Comparison of ENCODE assay signal across 8 cellular contexts in genomic region chr16:67884684-67885083, GRCh38. TPM values are rescaled to one million over a fixed set of nuclear protein-coding genes. Genes with fewer than 3 reads are reported as not detected.
DNase-seq lines count a peak whose midpoint lies in the region; ATAC-seq and TF ChIP-seq lines count a peak whose summit lies in the region.

Gene NRN1L, plus strand, starts transcription at chr16:67884885. Its CDS starts 19 bp downstream, at chr16:67884904.

- ATAC-seq in PC-3 (peak; percentile 83), mucosa of descending colon (peak; percentile 64), HG02938 (IDR thresholded peaks at IDR 0.05; ENCODE audit: unreplicated experiment) (no peak)

- H3K36me3 ChIP-seq in PC-3 (ENCODE audit: low read depth, low read length), result peaks cover 4% of the 10 kb centered on the region; the same call in 1 of the 2 replicates
- peaks cover 4% of the 10 kb centered on the region for H3K36me3 ChIP-seq in mucosa of descending colon (ENCODE audit: low read depth)

- in situ Hi-C loops in KBM-7 (cut with MboI; ENCODE audit: low pct_unique_long_range_greater_than_20kb, low sequenced_read_pairs), result no loop called here

- intact Hi-C loops in PC-3 (cut with micrococcal nuclease), result no loop called here
- intact Hi-C loops in mucosa of descending colon (cut with DNase I, micrococcal nuclease), result loop anchor here in 1 of 2 donors (10.0 kb wide), 1 partner anchor 50 kb away; the partner anchor contains the start of genes CTRL and PSMB10

- no peaks in the 10 kb centered on the region for H3F3A ChIP-seq in PC-3 (ENCODE audit: low read length, unreplicated experiment)

- no peaks in the 10 kb centered on the region for H4K20me1 ChIP-seq in PC-3 (ENCODE audit: low read length)

- no peak within 1 kb of the TSS for H2AFZ ChIP-seq in PC-3 (ENCODE audit: low read length)

- H3K9me3 ChIP-seq in PC-3 (ENCODE audit: low read length) (no peaks in the 10 kb centered on the region), mucosa of descending colon (no peaks in the 10 kb centered on the region)

- no TSS peak for BruUV-seq in PC-3 (replicated peaks; lab: Mats Ljungman, UMichigan)

- H3K79me2 ChIP-seq in PC-3 (ENCODE audit: low read length), result no peaks in the 10 kb centered on the region

- H3K27ac ChIP-seq in PC-3 (ENCODE audit: low read length), result no peak within 1 kb of the TSS

- no peaks in the 10 kb centered on the region for H3K27me3 ChIP-seq in PC-3 (ENCODE audit: low read length)

- H3K4me1 ChIP-seq in PC-3 (ENCODE audit: insufficient read depth, low read length) (peaks cover 6% of the 10 kb centered on the region; the same call in 1 of the 2 replicates), mucosa of descending colon (ENCODE audit: low read depth) (no peaks in the 10 kb centered on the region)

- peak within 1 kb of the TSS; percentile 47; the same call in 1 of the 2 replicates for H3K4me2 ChIP-seq in PC-3 (ENCODE audit: low read length)

- H3K4me3 ChIP-seq in PC-3 (ENCODE audit: low read length) (no peak within 1 kb of the TSS), mucosa of descending colon (no peak within 1 kb of the TSS)

- H3K9ac ChIP-seq in PC-3 (ENCODE audit: low read length), result no peak within 1 kb of the TSS

- peak; percentile 97 for DNase-seq in GM03348 (ENCODE audit: low spot score)
- peak; percentile 77 for DNase-seq in PC-3
- peak; percentile 88 for DNase-seq in fibroblast of gingiva (ENCODE audit: low read depth)
- DNase-seq in mucosa of descending colon, result peak; percentile 73 to 80 (median 80)
- no peak for DNase-seq in KBM-7
- DNase-seq in SW 1271 (lab: John Stamatoyannopoulos, UW), result no peak
- DNase-seq in NAMALWA (ENCODE audit: low spot score), result no peak

- POLR2A ChIA-PET in PC-3 (lab: Charles Lee; ENCODE audit: unreplicated experiment), result interaction anchor here (0.6 kb wide), 1 partner anchor 166 kb away, joined by 3 read pairs; the partner anchor contains the start of gene GFOD2

- no peaks in the 10 kb centered on the region for H3K9me2 ChIP-seq in PC-3 (replicated peaks; ENCODE audit: low read length)

- TF ChIP-seq CTCF in PC-3 (conservative IDR thresholded peaks at IDR 0.05; ENCODE audit: low read depth, low read length) (no peak), mucosa of descending colon (IDR thresholded peaks at IDR 0.05) (no peak)

- CTCF ChIA-PET in PC-3 (lab: Charles Lee), result interaction anchor here (0.6 to 1.7 kb wide), 2 partner anchors 40 to 65 kb away, joined by 4 read pairs; no protein-coding TSS in a partner anchor

RNA-seq across cellular contexts. Expression of gene NRN1L, which starts in this region (rescaled TPM):
- not detected in 2 replicates for total RNA-seq in PC-3 (2014; rRNA removed)
- under 1 TPM in 2 of 3 donors, not detected in 1; 0.49 to 0.99 TPM for total RNA-seq in mucosa of descending colon

Comparison
In these comparisons a context has a peak if more than half of its experiments do, and no peak if none do; other contexts are left out.
1. Peak in DNase-seq, ATAC-seq and H3K4me2 ChIP-seq in PC-3; RNA of the gene not detected or under 1 TPM.
2. Peak in DNase-seq and ATAC-seq in mucosa of descending colon; RNA of the gene not detected or under 1 TPM.
3. DNase-seq: peak in GM03348 (single experiment) and fibroblast of gingiva (single experiment); none in KBM-7 (single experiment), SW 1271 (0 of 2) and NAMALWA (single experiment).